Comparison of ENCODE assay signal across 29 cellular contexts in the genomic region with DNA sequence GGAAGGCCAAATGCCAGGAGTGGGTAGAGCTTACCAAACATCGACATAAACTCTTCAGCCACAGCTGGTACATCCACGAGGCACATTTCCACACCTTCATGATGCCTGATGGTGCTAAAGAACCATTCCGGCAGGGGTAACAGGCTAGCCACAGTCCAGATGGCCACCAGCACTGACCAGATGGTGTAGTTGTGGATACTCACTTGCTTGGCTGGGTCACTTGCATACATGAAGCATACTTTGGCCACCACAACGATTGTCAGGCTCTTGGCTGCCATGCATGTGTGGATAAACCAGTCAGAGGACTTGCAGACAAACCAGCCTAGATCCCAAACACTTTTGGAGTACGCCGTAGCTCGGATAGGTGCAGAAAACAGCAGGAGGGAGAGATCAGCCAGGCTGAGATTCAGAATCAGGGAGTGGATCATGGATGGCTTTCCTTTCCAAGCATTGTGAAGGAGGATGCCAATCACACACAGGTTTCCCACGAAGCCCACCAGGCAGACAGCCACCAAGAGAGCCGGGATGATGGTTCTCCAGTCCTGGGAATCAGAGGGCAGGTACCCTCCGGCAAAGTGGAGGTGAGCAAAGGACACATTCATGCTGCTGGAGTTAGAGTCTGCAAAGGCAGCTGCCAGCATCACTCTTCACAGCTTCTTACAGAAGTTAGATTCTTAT. TPM values are rescaled to one million over a fixed set of nuclear protein-coding genes. Genes with fewer than 3 reads are reported as not detected.
DNase-seq lines count a peak whose midpoint lies in the region; FAIRE-seq and TF ChIP-seq lines count a peak whose summit lies in the region.
"Had no signal": no experiment of that assay in that cellular context is flagged by ENCODE, and none has a peak within 500 bp of the region (broad histone marks: within the 10 kb centered on the region; RNA-seq: fewer than 3 reads in every experiment).

No MANE protein-coding gene starts in this region.

- TF ChIP-seq POLR2A in GM12891 (IDR thresholded peaks at IDR 0.05; ENCODE audit: low read depth, low read length): no peak

- DNase-seq in NCI-H524 (lab: John Stamatoyannopoulos, UW) (peak; percentile 9 to 49), NCI-H524 treated with DMSO at 0.1 percent for 48 hours (lab: John Stamatoyannopoulos, UW) (no peak), HTR-8/SVneo (ENCODE audit: insufficient read length, low spot score) (no peak), cerebellum (ENCODE audit: low spot score) (peak; percentile 68), occipital lobe (lab: John Stamatoyannopoulos, UW) (peak; percentile 45), NCI-H1092 treated with DMSO at 0.1 percent for 48 hours (lab: John Stamatoyannopoulos, UW) (no peak), SW480 (ENCODE audit: low spot score) (no peak), GM12891 (ENCODE audit: insufficient read length, low spot score) (no peak)
- DNase-seq: 8988T; activated CD4-positive, alpha-beta T cell treated with anti-CD3 and anti-CD28 coated beads for 4 hours; activated gamma-delta T cell; activated naive CD8-positive, alpha-beta T cell treated with anti-CD3 and anti-CD28 coated beads, Interleukin-2, amount 10 ng/mL, durations not matched to agents 7 days and 5 days; activated T-cell treated with anti-CD3 and anti-CD28 coated beads, Interleukin-2, amount 50 U/mL, for 1 hour; CD8-positive, alpha-beta T cell; naive B cell; NCI-H187; NCI-H2171; NCI-H510A; stimulated activated CD4-positive, alpha-beta T cell treated with anti-CD3 and anti-CD28 coated beads, Interleukin-4, amount 100 ng/mL, for 4 hours; uterus had no signal

- FAIRE-seq in HTR-8/SVneo (lab: Jason Lieb, UNC) (peak; percentile 20), GM12891 (lab: Jason Lieb, UNC) (no peak)

TF ChIP-seq in GM12891, 5 proteins besides CTCF, POLR2A, EP300 and RAD21:
- TF ChIP-seq TAF1 (IDR thresholded peaks at IDR 0.05; ENCODE audit: low read depth, low read length): no peak
- no peak for TF ChIP-seq POLR2AphosphoS5 (IDR thresholded peaks at IDR 0.05; ENCODE audit: low read depth, low read length)
- no peak for TF ChIP-seq POU2F2 (IDR thresholded peaks at IDR 0.05; ENCODE audit: low read depth, low read length)
- no peak for TF ChIP-seq SPI1 (IDR thresholded peaks at IDR 0.05; ENCODE audit: low read depth, low read length)
- no peak for TF ChIP-seq PAX5 (IDR thresholded peaks at IDR 0.05; ENCODE audit: insufficient read depth, low read length, severe bottlenecking)

RNA-seq across cellular contexts. Expression of a gene that starts 0.4 kb away (rescaled TPM):
- total RNA-seq in cerebellum (0.18 TPM), occipital lobe (0.31 TPM)
- polyA plus RNA-seq in GM12891 (2012; ENCODE audit: low read depth, missing spikeins): not detected
- total RNA-seq: activated CD8-positive, alpha-beta memory T cell treated with anti-CD3 and anti-CD28 coated beads for 36 hours; activated naive CD8-positive, alpha-beta T cell treated with anti-CD3 and anti-CD28 coated beads, Interleukin-2, amount 10 ng/mL, durations not matched to agents 7 days and 5 days; ascending aorta; cardiac septum; CD8-positive, alpha-beta T cell; fibroblast of lung; left lobe of liver; pulmonary artery endothelial cell; RPMI7951; SJSA1; thoracic aorta; uterus had no signal
- polyA plus RNA-seq: fibroblast of lung had no signal

Comparison
In these comparisons a context has a peak if more than half of its experiments do, and no peak if none do; other contexts are left out.
1. DNase-seq: peak in NCI-H524 (2 of 2), cerebellum (single experiment) and occipital lobe (single experiment); none in NCI-H524 treated with DMSO at 0.1 percent for 48 hours (single experiment), HTR-8/SVneo (single experiment), NCI-H1092 treated with DMSO at 0.1 percent for 48 hours (single experiment), SW480 (single experiment) and GM12891 (single experiment).